17 cellular contexts compared by ENCODE assay signal in genomic region chr10:108323274-108323798, GRCh38.
DNase-seq lines count a peak whose midpoint lies in the region; ATAC-seq and TF ChIP-seq lines count a peak whose summit lies in the region.
"Had no signal": no experiment of that assay in that cellular context is flagged by ENCODE, and none has a peak within 500 bp of the region (broad histone marks: within the 10 kb centered on the region; RNA-seq: fewer than 3 reads in every experiment).

No MANE protein-coding gene starts in this region.

- H3K27ac ChIP-seq in GM23338 (ENCODE audit: low read depth) (no peak overlapping the region), neural progenitor cell (no peak overlapping the region)
- H3K27ac ChIP-seq: BLaER1 treated with 17β-estradiol and CSF1 and Interleukin-3, amounts not matched to agents 10 nM and 100 nM; GM23248 had no signal

- H3F3A ChIP-seq in GM23338 (replicated peaks; ENCODE audit: low read depth) (no peaks in the 10 kb centered on the region), neural progenitor cell (ENCODE audit: low read depth) (peaks cover 3% of the 10 kb centered on the region)

- H3K4me2 ChIP-seq in GM23338 (no peak overlapping the region), neural progenitor cell (no peak overlapping the region)
- H3K4me2 ChIP-seq: BLaER1 treated with 17β-estradiol and CSF1 and Interleukin-3, amounts not matched to agents 10 nM and 100 nM had no signal

- H3K9me3 Mint-ChIP-seq in GM23338, result no peaks in the 10 kb centered on the region; the same call in 2 of the 3 replicates
- no peaks in the 10 kb centered on the region for H3K9me3 Mint-ChIP-seq in neural progenitor cell
- H3K9me3 Mint-ChIP-seq: H9 had no signal

- H2AFZ ChIP-seq in GM23338 (0 out of 2 replicates have a peak overlapping the region, but pooled peaks have one; percentile 45), neural progenitor cell (replicated peaks) (no peak overlapping the region)
- H2AFZ ChIP-seq: GM23248 had no signal

- no peak for ATAC-seq in GM23338
- ATAC-seq: GM12878 had no signal

- no peaks in the 10 kb centered on the region for H3K9me3 ChIP-seq in neural progenitor cell (ENCODE audit: low read depth)
- H3K9me3 ChIP-seq: BLaER1 treated with 17β-estradiol and CSF1 and Interleukin-3, amounts not matched to agents 10 nM and 100 nM had no signal

- no peak overlapping the region for H3K4me3 Mint-ChIP-seq in GM23338
- H3K4me3 Mint-ChIP-seq in neural progenitor cell, result no peak overlapping the region
- H3K4me3 Mint-ChIP-seq: CD4-positive, CD25-positive, alpha-beta regulatory T cell; H9 had no signal

- H3K36me3 ChIP-seq in GM23338 (ENCODE audit: insufficient read depth) (no peaks in the 10 kb centered on the region), neural progenitor cell (no peaks in the 10 kb centered on the region)
- H3K36me3 ChIP-seq: BLaER1 treated with 17β-estradiol and CSF1 and Interleukin-3, amounts not matched to agents 10 nM and 100 nM had no signal

- no peaks in the 10 kb centered on the region for H3K36me3 Mint-ChIP-seq in GM23338 (ENCODE audit: low read depth)
- no peaks in the 10 kb centered on the region for H3K36me3 Mint-ChIP-seq in neural progenitor cell
- H3K36me3 Mint-ChIP-seq: CD4-positive, CD25-positive, alpha-beta regulatory T cell had no signal

- H4K20me1 ChIP-seq in GM23338 (replicated peaks; ENCODE audit: insufficient read depth), result no peaks in the 10 kb centered on the region
- peaks cover 9% of the 10 kb centered on the region for H4K20me1 ChIP-seq in neural progenitor cell (ENCODE audit: low read depth)
- H4K20me1 ChIP-seq: BLaER1 treated with 17β-estradiol and CSF1 and Interleukin-3, amounts not matched to agents 10 nM and 100 nM had no signal

- H3K79me2 ChIP-seq in GM23338 (replicated peaks; ENCODE audit: insufficient read depth) (no peaks in the 10 kb centered on the region), neural progenitor cell (ENCODE audit: low read depth) (no peaks in the 10 kb centered on the region)

- H3K9ac ChIP-seq in neural progenitor cell, result no peak overlapping the region
- H3K9ac ChIP-seq: BLaER1 treated with 17β-estradiol and CSF1 and Interleukin-3, amounts not matched to agents 10 nM and 100 nM; GM23248 had no signal

- H3K9me2 ChIP-seq in GM23338 (ENCODE audit: insufficient read depth), result peaks cover 2% of the 10 kb centered on the region

- TF ChIP-seq CTCF in GM23338 (conservative IDR thresholded peaks at IDR 0.05; ENCODE audit: low read depth in 2 of 2) (no peak), epithelial cell of esophagus (IDR thresholded peaks at IDR 0.05; ENCODE audit: insufficient read depth, low read depth, low read length, missing control alignments) (no peak), neural progenitor cell (IDR thresholded peaks at IDR 0.05) (no peak)

- H3K27ac Mint-ChIP-seq in GM23338, result peak overlapping the region; percentile 39; the same call in 1 of the 2 replicates
- no peak overlapping the region for H3K27ac Mint-ChIP-seq in neural progenitor cell
- H3K27ac Mint-ChIP-seq: CD4-positive, CD25-positive, alpha-beta regulatory T cell; H9 had no signal

- H3K4me3 ChIP-seq in GM23338 (no peak overlapping the region), epithelial cell of esophagus (ENCODE audit: low read length) (no peak overlapping the region), neural progenitor cell (no peak overlapping the region)
- H3K4me3 ChIP-seq: BLaER1 treated with 17β-estradiol and CSF1 and Interleukin-3, amounts not matched to agents 10 nM and 100 nM; GM12878; GM23248 had no signal

- no peaks in the 10 kb centered on the region for H3K27me3 ChIP-seq in GM23338 (ENCODE audit: insufficient read depth)
- H3K27me3 ChIP-seq in neural progenitor cell, result peaks cover 5% of the 10 kb centered on the region
- H3K27me3 ChIP-seq: BLaER1 treated with 17β-estradiol and CSF1 and Interleukin-3, amounts not matched to agents 10 nM and 100 nM had no signal

- peaks cover 23% of the 10 kb centered on the region for H3K4me1 ChIP-seq in GM23338 (ENCODE audit: insufficient read depth)
- peaks cover 9% of the 10 kb centered on the region for H3K4me1 ChIP-seq in neural progenitor cell
- H3K4me1 ChIP-seq: BLaER1 treated with 17β-estradiol and CSF1 and Interleukin-3, amounts not matched to agents 10 nM and 100 nM had no signal

- H3K4me1 Mint-ChIP-seq in GM23338, result peaks cover 14% of the 10 kb centered on the region; the same call in 2 of the 3 replicates
- H3K4me1 Mint-ChIP-seq in neural progenitor cell, result peaks cover 10% of the 10 kb centered on the region
- H3K4me1 Mint-ChIP-seq: CD4-positive, CD25-positive, alpha-beta regulatory T cell had no signal

- DNase-seq in GM23338 (ENCODE audit: low spot score) (no peak), RPMI7951 (ENCODE audit: low read depth) (peak; percentile 44), epithelial cell of esophagus (ENCODE audit: low read depth) (peak; percentile 19), neural progenitor cell (ENCODE audit: low spot score) (peak; percentile 51), DMS114 treated with DMSO at 0.1 percent for 48 hours (lab: John Stamatoyannopoulos, UW; ENCODE audit: unreplicated experiment) (no peak), activated gamma-delta T cell treated with Interleukin-2 at 50 U/mL for 16 hours (no peak), ecto neural progenitor cell (ENCODE audit: low spot score) (no peak)
- no peak for DNase-seq in activated naive CD4-positive, alpha-beta T cell (lab: John Stamatoyannopoulos, UW)
- DNase-seq: ACHN; Calu3; CD4-positive, CD25-positive, alpha-beta regulatory T cell; DMS 273 treated with DMSO at 0.1 percent for 48 hours; DND-41; GM23248; H9 had no signal

- H3K27me3 Mint-ChIP-seq in GM23338 (ENCODE audit: insufficient read depth, low read depth, poor library complexity) (peaks cover 2% of the 10 kb centered on the region), neural progenitor cell (ENCODE audit: insufficient read depth, low read depth) (no peaks in the 10 kb centered on the region)
- H3K27me3 Mint-ChIP-seq: CD4-positive, CD25-positive, alpha-beta regulatory T cell had no signal

TF ChIP-seq in GM23338, 12 proteins besides CTCF, POLR2A, EP300 and RAD21 (continues in another document):
- TF ChIP-seq STAT1 (IDR thresholded peaks at IDR 0.05; ENCODE audit: unreplicated experiment) (no peak), ZNF114 (CRISPR knock-in tag; IDR thresholded peaks at IDR 0.05) (no peak), NANOG (IDR thresholded peaks at IDR 0.05; ENCODE audit: borderline replicate concordance) (no peak), ZNF331 (CRISPR knock-in tag; IDR thresholded peaks at IDR 0.05; ENCODE audit: low read depth) (no peak), ETS1 (IDR thresholded peaks at IDR 0.05) (no peak)

Comparison
In these comparisons a context has a peak if more than half of its experiments do, and no peak if none do; other contexts are left out.
1. DNase-seq: peak in RPMI7951 (single experiment), epithelial cell of esophagus (single experiment) and neural progenitor cell (single experiment); none in GM23338 (single experiment), activated naive CD4-positive, alpha-beta T cell (0 of 4), DMS114 treated with DMSO at 0.1 percent for 48 hours (single experiment), activated gamma-delta T cell treated with Interleukin-2 at 50 U/mL for 16 hours (single experiment) and ecto neural progenitor cell (single experiment).